Comparison of ENCODE assay signal across 14 cellular contexts in genomic region chr1:197918815-197919522, GRCh38. TPM values are rescaled to one million over a fixed set of nuclear protein-coding genes. Genes with fewer than 3 reads are reported as not detected.
DNase-seq lines count a peak whose midpoint lies in the region; ATAC-seq and TF ChIP-seq lines count a peak whose summit lies in the region.
"Had no signal": no experiment of that assay in that cellular context is flagged by ENCODE, and none has a peak within 500 bp of the region (broad histone marks: within the 10 kb centered on the region; RNA-seq: fewer than 3 reads in every experiment).

No MANE protein-coding gene starts in this region.

- H3K4me1 Mint-ChIP-seq in CD8-positive, alpha-beta T cell (ENCODE audit: low read depth): peaks cover 65% of the 10 kb centered on the region
- H3K4me1 Mint-ChIP-seq in activated CD4-positive, alpha-beta memory T cell treated with anti-CD3 and anti-CD28 coated beads, Interleukin-2, amount 10 ng/mL, durations not matched to agents 7 days and 5 days: peaks cover 59% of the 10 kb centered on the region
- H3K4me1 Mint-ChIP-seq in mesothelial cell of epicardium (peaks cover 55% of the 10 kb centered on the region), Calu3 (ENCODE audit: low read depth, unreplicated experiment) (peaks cover 26% of the 10 kb centered on the region)

- no peak overlapping the region for H3K27ac Mint-ChIP-seq in CD8-positive, alpha-beta T cell
- no peak overlapping the region for H3K27ac Mint-ChIP-seq in activated CD4-positive, alpha-beta memory T cell treated with anti-CD3 and anti-CD28 coated beads, Interleukin-2, amount 10 ng/mL, durations not matched to agents 7 days and 5 days
- no peak overlapping the region for H3K27ac Mint-ChIP-seq in mesothelial cell of epicardium
- H3K27ac Mint-ChIP-seq in Calu3 (ENCODE audit: unreplicated experiment): no peak overlapping the region

- POLR2A ChIA-PET in AG04449 (lab: Yijun Ruan, JAX) (interaction anchor here (0.8 kb wide), 1 partner anchor 207 kb away, joined by 4 read pairs; no protein-coding TSS in a partner anchor), A673 (lab: Charles Lee; ENCODE audit: low non-redundant PET) (no interaction called here)
- POLR2A ChIA-PET in CD8-positive, alpha-beta T cell (lab: Charles Lee): interaction anchor here (2.9 kb wide), 1 partner anchor 11 kb away, joined by 7 read pairs; no protein-coding TSS in a partner anchor
- POLR2A ChIA-PET in activated CD4-positive, alpha-beta memory T cell treated with anti-CD3 and anti-CD28 coated beads, Interleukin-2, amount 10 ng/mL, durations not matched to agents 7 days and 5 days (lab: Charles Lee): interaction anchor here (3.4 to 4.8 kb wide), 2 partner anchors 10 to 17 kb away, joined by 16 to 25 read pairs; partner anchors contain the start of gene C1orf53

- no peaks in the 10 kb centered on the region for H3K36me3 ChIP-seq in CD8-positive, alpha-beta T cell (ENCODE audit: insufficient read depth, low read length)
- no peaks in the 10 kb centered on the region for H3K36me3 ChIP-seq in A673 (ENCODE audit: insufficient read depth, low read length, poor library complexity, severe bottlenecking)
- H3K36me3 ChIP-seq: SJSA1 had no signal

- H3K4me1 ChIP-seq in CD8-positive, alpha-beta T cell (ENCODE audit: insufficient read depth, low read length): peaks cover 53% of the 10 kb centered on the region
- peaks cover 18% of the 10 kb centered on the region for H3K4me1 ChIP-seq in A673 (ENCODE audit: insufficient read depth, low read length, poor library complexity, severe bottlenecking)

- no peak overlapping the region for H3K27ac ChIP-seq in CD8-positive, alpha-beta T cell (ENCODE audit: low read depth, low read length)
- H3K27ac ChIP-seq in A673 (ENCODE audit: low read depth, low read length, poor library complexity, severe bottlenecking): no peak overlapping the region
- H3K27ac ChIP-seq: SJSA1 had no signal

- peaks cover 92% of the 10 kb centered on the region for H3K27me3 Mint-ChIP-seq in CD8-positive, alpha-beta T cell (ENCODE audit: low read depth)
- H3K27me3 Mint-ChIP-seq in activated CD4-positive, alpha-beta memory T cell treated with anti-CD3 and anti-CD28 coated beads, Interleukin-2, amount 10 ng/mL, durations not matched to agents 7 days and 5 days: peaks cover 93% of the 10 kb centered on the region
- H3K27me3 Mint-ChIP-seq in mesothelial cell of epicardium (ENCODE audit: low read depth): peaks cover 95% of the 10 kb centered on the region
- peaks cover 8% of the 10 kb centered on the region for H3K27me3 Mint-ChIP-seq in Calu3 (ENCODE audit: unreplicated experiment)

- H3K9me3 Mint-ChIP-seq in CD8-positive, alpha-beta T cell: no peaks in the 10 kb centered on the region
- H3K9me3 Mint-ChIP-seq in activated CD4-positive, alpha-beta memory T cell treated with anti-CD3 and anti-CD28 coated beads, Interleukin-2, amount 10 ng/mL, durations not matched to agents 7 days and 5 days: no peaks in the 10 kb centered on the region
- H3K9me3 Mint-ChIP-seq in mesothelial cell of epicardium: no peaks in the 10 kb centered on the region
- H3K9me3 Mint-ChIP-seq in Calu3 (ENCODE audit: low read depth, unreplicated experiment): no peaks in the 10 kb centered on the region

- CTCF ChIA-PET in AG04449 (lab: Yijun Ruan, JAX): interaction anchor here (0.8 to 7.7 kb wide), 9 partner anchors 7 to 547 kb away, joined by 3 to 147 read pairs (median 4); partner anchors contain the start of gene C1orf53
- CTCF ChIA-PET in CD8-positive, alpha-beta T cell (lab: Charles Lee): interaction anchor here (0.6 to 1.3 kb wide), 4 partner anchors 50 to 397 kb away, joined by 3 to 5 read pairs (median 4); no protein-coding TSS in a partner anchor
- CTCF ChIA-PET in activated CD4-positive, alpha-beta memory T cell treated with anti-CD3 and anti-CD28 coated beads, Interleukin-2, amount 10 ng/mL, durations not matched to agents 7 days and 5 days (lab: Charles Lee): interaction anchor here (1.1 to 1.4 kb wide), 2 partner anchors 12 to 15 kb away, joined by 3 to 5 read pairs; no protein-coding TSS in a partner anchor
- CTCF ChIA-PET in A673 (lab: Charles Lee): no interaction called here
- CTCF ChIA-PET in Calu3 (lab: Charles Lee): interaction anchor here (0.7 kb wide), 1 partner anchor 172 kb away, joined by 3 read pairs; no protein-coding TSS in a partner anchor

- TF ChIP-seq CTCF in AG04449 (IDR thresholded peaks at IDR 0.05; ENCODE audit: insufficient read depth, low read length, missing control alignments): no peak
- no peak for TF ChIP-seq CTCF in CD8-positive, alpha-beta T cell (IDR thresholded peaks at IDR 0.05)
- no peak for TF ChIP-seq CTCF in mesothelial cell of epicardium (IDR thresholded peaks at IDR 0.05; ENCODE audit: unreplicated experiment)
- TF ChIP-seq CTCF in A673 (conservative IDR thresholded peaks at IDR 0.05; ENCODE audit: low read depth, low read length): no peak
- no peak for TF ChIP-seq CTCF in Calu3 (IDR thresholded peaks at IDR 0.05; ENCODE audit: unreplicated experiment)

- H3K9me3 ChIP-seq in CD8-positive, alpha-beta T cell (ENCODE audit: low read length): no peaks in the 10 kb centered on the region
- no peaks in the 10 kb centered on the region for H3K9me3 ChIP-seq in A673 (ENCODE audit: low read depth, low read length, poor library complexity, severe bottlenecking)
- H3K9me3 ChIP-seq: SJSA1 had no signal

- H3K4me3 Mint-ChIP-seq in CD8-positive, alpha-beta T cell: peak overlapping the region; percentile 72
- H3K4me3 Mint-ChIP-seq in activated CD4-positive, alpha-beta memory T cell treated with anti-CD3 and anti-CD28 coated beads, Interleukin-2, amount 10 ng/mL, durations not matched to agents 7 days and 5 days: peak overlapping the region; percentile 60
- H3K4me3 Mint-ChIP-seq in mesothelial cell of epicardium: peak overlapping the region; percentile 57
- no peak overlapping the region for H3K4me3 Mint-ChIP-seq in Calu3 (ENCODE audit: low read depth, unreplicated experiment)

- peak overlapping the region; percentile 80 for H3K4me3 ChIP-seq in AG04449 (ENCODE audit: low read depth, low read length)
- no peak overlapping the region for H3K4me3 ChIP-seq in CD8-positive, alpha-beta T cell (ENCODE audit: low read depth, low read length)
- H3K4me3 ChIP-seq in A673 (ENCODE audit: low read depth, low read length, poor library complexity, severe bottlenecking): no peak overlapping the region

- DNase-seq in AG04449 (ENCODE audit: low read depth, low spot score) (no peak), mesothelial cell of epicardium (ENCODE audit: low spot score in 2 of 2, unreplicated experiment in 2 of 2) (no peak), NCI-H2029 (lab: John Stamatoyannopoulos, UW) (no peak), dedifferentiated amniotic fluid mesenchymal stem cell (ENCODE audit: extremely low spot score) (no peak), A673 (ENCODE audit: low spot score) (no peak), Calu3 (no peak)
- DNase-seq in CD8-positive, alpha-beta T cell: no peak
- no peak for DNase-seq in activated CD4-positive, alpha-beta memory T cell treated with anti-CD3 and anti-CD28 coated beads, Interleukin-2, amount 10 ng/mL, durations not matched to agents 7 days and 5 days
- DNase-seq: DMS 273 treated with DMSO at 0.1 percent for 48 hours, NCI-H146 had no signal

- no peaks in the 10 kb centered on the region for H3K36me3 Mint-ChIP-seq in CD8-positive, alpha-beta T cell
- H3K36me3 Mint-ChIP-seq in activated CD4-positive, alpha-beta memory T cell treated with anti-CD3 and anti-CD28 coated beads, Interleukin-2, amount 10 ng/mL, durations not matched to agents 7 days and 5 days (ENCODE audit: low read depth): no peaks in the 10 kb centered on the region
- H3K36me3 Mint-ChIP-seq in mesothelial cell of epicardium (peaks cover 2% of the 10 kb centered on the region), Calu3 (ENCODE audit: insufficient read depth, unreplicated experiment) (peaks cover 23% of the 10 kb centered on the region)

- ATAC-seq in CD8-positive, alpha-beta T cell: no peak
- ATAC-seq: esophagus mucosa had no signal

- H3K27me3 ChIP-seq in CD8-positive, alpha-beta T cell (ENCODE audit: insufficient read depth, low read length): peaks cover 74% of the 10 kb centered on the region
- peaks cover 87% of the 10 kb centered on the region for H3K27me3 ChIP-seq in A673 (replicated peaks; ENCODE audit: insufficient read depth, low read depth, low read length, poor library complexity)

- BruUV-seq in A673 (replicated peaks; lab: Mats Ljungman, UMichigan) (no TSS peak), Calu3 (replicated peaks; lab: Mats Ljungman, UMichigan) (no TSS peak)

- intact Hi-C loops in CD8-positive, alpha-beta T cell (cut with DNase I, micrococcal nuclease): loop anchor here in 1 of 2 experiments (1.0 kb wide), 2 partner anchors 10 to 16 kb away; no protein-coding TSS in a partner anchor
- intact Hi-C loops in A673 (cut with micrococcal nuclease; ENCODE audit: unreplicated experiment): loop anchor here (5.0 to 10.0 kb wide), 2 partner anchors 436 to 768 kb away; no protein-coding TSS in a partner anchor
- intact Hi-C loops in Calu3 (cut with micrococcal nuclease; ENCODE audit: unreplicated experiment): loop anchor here (5.0 kb wide), 2 partner anchors 78 to 237 kb away; no protein-coding TSS in a partner anchor

RNA-seq across cellular contexts. Expression of gene LHX9, which starts 1.8 kb away (rescaled TPM):
- not detected for total RNA-seq in CD8-positive, alpha-beta T cell
- total RNA-seq in activated CD4-positive, alpha-beta memory T cell treated with anti-CD3 and anti-CD28 coated beads, Interleukin-2, amount 10 ng/mL, durations not matched to agents 7 days and 5 days: not detected
- 5.8 to 6.8 TPM (median 6.2 TPM) in 3 replicates for total RNA-seq in mesothelial cell of epicardium
- not detected in 2 replicates for total RNA-seq in A673 (2021)
- total RNA-seq in Calu3 (2022): 2.6 TPM in 2 replicates
- total RNA-seq: activated CD8-positive, alpha-beta memory T cell treated with anti-CD3 and anti-CD28 coated beads for 36 hours; esophagus mucosa had no signal

RNA-seq across cellular contexts. Expression of gene C1orf53, which starts 16.5 kb away (rescaled TPM):
- not detected for total RNA-seq in CD8-positive, alpha-beta T cell
- under 1 TPM in 1 of 2 experiments, not detected in 1; 0.55 TPM for total RNA-seq in activated CD4-positive, alpha-beta memory T cell treated with anti-CD3 and anti-CD28 coated beads, Interleukin-2, amount 10 ng/mL, durations not matched to agents 7 days and 5 days
- total RNA-seq in mesothelial cell of epicardium: 3.8 to 4.6 TPM (median 4.3 TPM) in 3 replicates
- 1.4 TPM in 1 of 2 replicates, not detected in the other for total RNA-seq in A673 (2021)
- 11.2 and 14.2 TPM in 2 replicates for total RNA-seq in Calu3 (2022)
- total RNA-seq: skeletal muscle tissue had no signal
